ENCODE assay signal across 25 cellular contexts in genomic region chr4:8874003-8874895, GRCh38. TPM values are rescaled to one million over a fixed set of nuclear protein-coding genes. Genes with fewer than 3 reads are reported as not detected.
"Had no signal": no experiment of that assay in that cellular context is flagged by ENCODE, and none has a peak within 500 bp of the region (broad histone marks: within the 10 kb centered on the region; RNA-seq: fewer than 3 reads in every experiment).

No MANE protein-coding gene starts in this region.

- H3K27ac ChIP-seq: ascending aorta, breast epithelium, coronary artery, gastrocnemius medialis, neutrophil, pancreas, testis, upper lobe of left lung, VCaP had no signal

- H3K9me3 ChIP-seq: ascending aorta, breast epithelium, gastrocnemius medialis, mucosa of descending colon, neutrophil, pancreas, testis, upper lobe of left lung had no signal

- H3K4me1 Mint-ChIP-seq: activated CD4-positive, alpha-beta memory T cell treated with anti-CD3 and anti-CD28 coated beads, Interleukin-2, amount 10 ng/mL, durations not matched to agents 7 days and 5 days; activated naive CD4-positive, alpha-beta T cell treated with anti-CD3 and anti-CD28 coated beads, Interleukin-2, amount 50 U/mL, for 24 hours had no signal

- H3K27ac Mint-ChIP-seq: activated CD4-positive, alpha-beta memory T cell treated with anti-CD3 and anti-CD28 coated beads, Interleukin-2, amount 10 ng/mL, durations not matched to agents 7 days and 5 days; activated CD4-positive, alpha-beta T cell treated with anti-CD3 and anti-CD28 coated beads for 36 hours; activated naive CD4-positive, alpha-beta T cell treated with anti-CD3 and anti-CD28 coated beads, Interleukin-2, amount 50 U/mL, for 24 hours; activated T-cell treated with anti-CD3 and anti-CD28 coated beads, Interleukin-2, amount 50 U/mL, for 24 hours; naive B cell; stimulated activated effector memory CD8-positive, alpha-beta T cell treated with anti-CD3 and anti-CD28 coated beads, Interleukin-12 subunit alpha, Interleukin-12 subunit beta, amount 100 ng/mL, for 72 hours; T-helper 17 cell had no signal

- H3K4me1 ChIP-seq: ascending aorta, breast epithelium, gastrocnemius medialis, pancreas, testis had no signal

- H3K9me3 Mint-ChIP-seq: activated CD4-positive, alpha-beta memory T cell treated with anti-CD3 and anti-CD28 coated beads, Interleukin-2, amount 10 ng/mL, durations not matched to agents 7 days and 5 days; activated naive CD4-positive, alpha-beta T cell treated with anti-CD3 and anti-CD28 coated beads, Interleukin-2, amount 50 U/mL, for 24 hours; activated T-cell treated with anti-CD3 and anti-CD28 coated beads, Interleukin-2, amount 50 U/mL, for 24 hours; stimulated activated effector memory CD8-positive, alpha-beta T cell treated with anti-CD3 and anti-CD28 coated beads, Interleukin-12 subunit alpha, Interleukin-12 subunit beta, amount 100 ng/mL, for 72 hours had no signal

- H3K36me3 Mint-ChIP-seq: activated naive CD4-positive, alpha-beta T cell treated with anti-CD3 and anti-CD28 coated beads, Interleukin-2, amount 50 U/mL, for 24 hours; stimulated activated effector memory CD8-positive, alpha-beta T cell treated with anti-CD3 and anti-CD28 coated beads, Interleukin-12 subunit alpha, Interleukin-12 subunit beta, amount 100 ng/mL, for 72 hours had no signal

- H3K36me3 ChIP-seq: ascending aorta, breast epithelium, gastrocnemius medialis, neutrophil, pancreas, upper lobe of left lung had no signal

- ATAC-seq: esophagus mucosa; gastrocnemius medialis; left ventricle myocardium superior; mucosa of descending colon; pancreas; sciatic nerve; stimulated activated effector memory CD8-positive, alpha-beta T cell treated with anti-CD3 and anti-CD28 coated beads, Interleukin-12 subunit alpha, Interleukin-12 subunit beta, amount 100 ng/mL, for 72 hours; T-helper 17 cell had no signal

- DNase-seq: activated CD4-positive, alpha-beta memory T cell treated with anti-CD3 and anti-CD28 coated beads, Interleukin-2, amount 10 ng/mL, durations not matched to agents 7 days and 5 days; activated CD4-positive, alpha-beta T cell treated with anti-CD3 and anti-CD28 coated beads for 36 hours; activated T-cell treated with anti-CD3 and anti-CD28 coated beads, Interleukin-2, amount 50 U/mL, for 24 hours; gastrocnemius medialis; head of caudate nucleus; left ventricle myocardium superior; mucosa of descending colon; naive B cell; pancreas; stimulated activated CD4-positive, alpha-beta T cell treated with anti-CD3 and anti-CD28 coated beads, Interleukin-4, amount 100 ng/mL, for 24 hours; T-helper 17 cell; testis; upper lobe of left lung had no signal

- H3K4me2 ChIP-seq: smooth muscle cell had no signal

- H3K27me3 ChIP-seq: testis had no signal

- H3K4me3 ChIP-seq: ascending aorta, breast epithelium, coronary artery, gastrocnemius medialis, mucosa of descending colon, pancreas, smooth muscle cell, testis, upper lobe of left lung had no signal

- H3K4me3 Mint-ChIP-seq: activated CD4-positive, alpha-beta memory T cell treated with anti-CD3 and anti-CD28 coated beads, Interleukin-2, amount 10 ng/mL, durations not matched to agents 7 days and 5 days; activated CD4-positive, alpha-beta T cell treated with anti-CD3 and anti-CD28 coated beads for 36 hours; activated naive CD4-positive, alpha-beta T cell treated with anti-CD3 and anti-CD28 coated beads, Interleukin-2, amount 50 U/mL, for 24 hours; activated T-cell treated with anti-CD3 and anti-CD28 coated beads, Interleukin-2, amount 50 U/mL, for 24 hours; stimulated activated effector memory CD8-positive, alpha-beta T cell treated with anti-CD3 and anti-CD28 coated beads, Interleukin-12 subunit alpha, Interleukin-12 subunit beta, amount 100 ng/mL, for 72 hours; T-helper 17 cell had no signal

RNA-seq across cellular contexts. Expression of gene HMX1, which starts 2.6 kb away (rescaled TPM):
- total RNA-seq: activated CD4-positive, alpha-beta memory T cell treated with anti-CD3 and anti-CD28 coated beads, Interleukin-2, amount 10 ng/mL, durations not matched to agents 7 days and 5 days; activated CD4-positive, alpha-beta T cell treated with anti-CD3 and anti-CD28 coated beads for 36 hours; ascending aorta; breast epithelium; esophagus mucosa; gastrocnemius medialis; left ventricle myocardium superior; pancreas; pulmonary artery endothelial cell; sciatic nerve; smooth muscle cell; T-helper 17 cell; upper lobe of left lung had no signal
- polyA plus RNA-seq: adipose tissue, pancreas, smooth muscle cell had no signal
